9 cellular contexts compared by ENCODE assay signal in the genomic region with DNA sequence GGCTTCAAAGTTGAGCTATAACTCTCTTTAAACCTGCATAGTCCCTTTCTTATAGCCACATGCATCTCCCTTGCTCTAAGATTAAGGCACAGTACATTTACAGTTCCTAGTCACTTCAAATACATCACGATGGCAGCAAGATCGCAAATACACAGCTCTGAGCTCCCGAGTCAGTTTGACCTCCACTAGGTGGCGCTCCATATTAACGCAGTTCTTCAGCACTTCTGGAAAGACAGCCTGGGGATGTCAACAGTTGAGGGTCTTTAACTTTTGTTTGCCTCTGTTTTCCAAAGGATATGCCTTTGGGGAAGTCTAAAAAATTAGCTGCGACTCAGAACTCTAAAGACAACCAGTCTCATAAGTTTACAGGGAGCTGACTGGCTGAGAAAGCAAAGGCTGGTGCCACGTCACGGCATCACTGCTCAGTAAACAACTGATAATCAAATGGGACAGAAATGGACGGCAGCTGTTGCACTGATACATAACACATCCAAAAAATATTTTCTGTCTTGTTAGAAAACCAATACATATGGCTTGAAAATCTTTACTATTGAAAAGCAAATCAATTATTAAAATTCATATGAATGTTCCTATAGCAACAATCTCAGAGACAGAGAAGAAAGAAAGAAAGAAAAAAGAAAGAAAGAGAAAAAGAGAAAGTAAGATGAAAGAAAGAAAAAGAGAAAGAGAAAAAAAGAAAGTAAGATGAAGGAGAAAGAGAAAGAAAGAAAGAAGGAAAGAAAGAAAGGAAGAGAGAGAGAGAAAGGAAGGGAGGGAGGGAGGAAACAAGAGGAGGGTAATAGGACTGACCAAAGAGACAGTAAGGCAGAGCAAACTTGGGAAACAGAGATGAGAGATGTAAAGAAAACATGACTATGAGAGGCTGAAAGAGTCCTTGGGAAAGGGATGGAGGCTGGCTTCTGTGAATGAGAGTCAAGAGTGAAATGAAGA.
A peak's percentile ranks its signal among the peaks of the same experiment; 100 is the strongest.
DNase-seq lines count a peak whose midpoint lies in the region; ATAC-seq, FAIRE-seq and TF ChIP-seq lines count a peak whose summit lies in the region.
"Had no signal": no experiment of that assay in that cellular context is flagged by ENCODE, and none has a peak within 500 bp of the region (broad histone marks: within the 10 kb centered on the region; RNA-seq: fewer than 3 reads in every experiment).

No MANE protein-coding gene starts in this region.

- H3K27me3 ChIP-seq in H1 (replicated peaks in 1 of 4; ENCODE audit: control insufficient read depth in 3 of 4, extremely low read depth in 1 of 4, insufficient read depth in 3 of 4, low read length in 3 of 4) = no peaks in the 10 kb centered on the region
- H3K27me3 ChIP-seq in upper lobe of right lung = no peaks in the 10 kb centered on the region

- no peak overlapping the region for H2BK20ac ChIP-seq in H1 (ENCODE audit: low read length)

- no peak overlapping the region for H3K23ac ChIP-seq in H1 (ENCODE audit: insufficient read length)

- CTCF ChIA-PET in H1 (lab: Charles Lee; ENCODE audit: partially characterized antibody) = interaction anchor here (0.6 to 5.5 kb wide), 56 partner anchors 10 to 1495 kb away, joined by 3 to 29 read pairs (median 4); no protein-coding TSS in a partner anchor

- no peak overlapping the region for H2AK5ac ChIP-seq in H1 (ENCODE audit: low read depth, low read length)

- TF ChIP-seq EP300 in H1 (IDR thresholded peaks at IDR 0.05; ENCODE audit: borderline replicate concordance in 1 of 2, low read depth in 2 of 2, low read length in 2 of 2) = no peak

- no peaks in the 10 kb centered on the region for H3K36me3 ChIP-seq in H1 (ENCODE audit: control insufficient read depth in 2 of 4, insufficient read depth in 4 of 4, low read length in 3 of 4)
- H3K36me3 ChIP-seq in upper lobe of right lung = no peaks in the 10 kb centered on the region

- no peak overlapping the region for H3K14ac ChIP-seq in H1 (ENCODE audit: insufficient read length)

- H3K4me3 ChIP-seq in H1 (ENCODE audit: extremely low read depth in 1 of 4, insufficient read depth in 2 of 4, low read depth in 3 of 4, low read length in 4 of 4) (no peak overlapping the region), upper lobe of right lung (no peak overlapping the region)

- FAIRE-seq in H1 (lab: Jason Lieb, UNC) = peak; percentile 98

- TF ChIP-seq CTCF in H1 (IDR thresholded peaks at IDR 0.05; ENCODE audit: control extremely low read depth in 1 of 3, insufficient read depth in 1 of 3, low read depth in 1 of 3, low read length in 3 of 3) = peak; percentile 70 to 92 (median 82)
- peak; percentile 74 for TF ChIP-seq CTCF in upper lobe of right lung (IDR thresholded peaks at IDR 0.05)

- POLR2A ChIA-PET in H1 (lab: Charles Lee; ENCODE audit: partially characterized antibody) = interaction anchor here (0.6 kb wide), 1 partner anchor 873 kb away, joined by 3 read pairs; no protein-coding TSS in a partner anchor

- no peak overlapping the region for H3K4ac ChIP-seq in H1 (replicated peaks; ENCODE audit: insufficient read length, low read depth, low read length)

- DNase-seq in NCI-H2081 (lab: John Stamatoyannopoulos, UW) (peak; percentile 3 to 13), NCI-H2081 treated with DMSO at 0.1 percent for 48 hours (lab: John Stamatoyannopoulos, UW) (no peak), HK-2 (ENCODE audit: unreplicated experiment) (peak; percentile 56), RPMI7951 (ENCODE audit: low read depth) (peak; percentile 17), H1 (ENCODE audit: low read depth in 1 of 2, low spot score in 2 of 2) (peak; percentile 36 to 80), medulla oblongata (ENCODE audit: extremely low spot score) (peak; percentile 89), upper lobe of right lung (no peak)

- H2BK15ac ChIP-seq in H1 (ENCODE audit: low read length) = no peak overlapping the region

- H3K4me1 ChIP-seq in H1 (replicated peaks in 1 of 4; ENCODE audit: control insufficient read depth in 3 of 4, insufficient read depth in 4 of 4, low read length in 3 of 4) (peaks cover 8 to 10% (median 9%) of the 10 kb centered on the region in 4 experiments), upper lobe of right lung (no peaks in the 10 kb centered on the region)

- no peaks in the 10 kb centered on the region for H3K79me1 ChIP-seq in H1 (ENCODE audit: low read depth, low read length)

- intact Hi-C loops in upper lobe of right lung (cut with DNase I) = no loop called here

- H4K20me1 ChIP-seq in H1 (replicated peaks in 1 of 2; ENCODE audit: control insufficient read depth in 1 of 2, insufficient read depth in 2 of 2, low read length in 2 of 2) = no peaks in the 10 kb centered on the region

- H3K9ac ChIP-seq in H1 (replicated peaks in 1 of 4; ENCODE audit: extremely low read depth in 1 of 4, low read depth in 3 of 4, low read length in 3 of 4) = no peak overlapping the region

- H2AFZ ChIP-seq in H1 (ENCODE audit: low read length) = no peak overlapping the region

- no peak overlapping the region for H4K5ac ChIP-seq in H1 (ENCODE audit: insufficient read length, low read depth, low read length)

- no peak overlapping the region for H2BK5ac ChIP-seq in H1 (ENCODE audit: low read depth, low read length)

- no peak overlapping the region for H4K8ac ChIP-seq in H1 (ENCODE audit: extremely low read depth, insufficient read depth, low read length)

- no peaks in the 10 kb centered on the region; the same call in 1 of the 2 replicates for H3K23me2 ChIP-seq in H1 (ENCODE audit: low read depth, low read length)

- H3K79me2 ChIP-seq in H1 (ENCODE audit: control insufficient read depth in 1 of 2, insufficient read depth in 2 of 2, low read length in 2 of 2) = no peaks in the 10 kb centered on the region

- ATAC-seq in GM19467 (IDR thresholded peaks at IDR 0.05; ENCODE audit: unreplicated experiment) (peak; percentile 83), upper lobe of right lung (peak; percentile 74)
- ATAC-seq: CD8-positive, alpha-beta T cell had no signal

- no peak overlapping the region for H4K91ac ChIP-seq in H1 (replicated peaks; ENCODE audit: insufficient read length, low read length)

- peak; percentile 92 to 93 for TF ChIP-seq RAD21 in H1 (IDR thresholded peaks at IDR 0.05 in 1 of 2, conservative IDR thresholded peaks at IDR 0.05 in 1 of 2; ENCODE audit: low read depth in 2 of 2, low read length in 2 of 2)

- H3K9me3 ChIP-seq in H1 (ENCODE audit: insufficient read depth in 2 of 2, low read depth in 1 of 2, low read length in 1 of 2) (no peaks in the 10 kb centered on the region), upper lobe of right lung (no peaks in the 10 kb centered on the region)

- no peak overlapping the region for H3K27ac ChIP-seq in H1 (ENCODE audit: low read depth, low read length)
- no peak overlapping the region for H3K27ac ChIP-seq in upper lobe of right lung

- no peak overlapping the region for H3K18ac ChIP-seq in H1 (ENCODE audit: extremely low read depth, low read length)

- 0 out of 2 replicates have a peak overlapping the region, but pooled peaks have one; percentile 18 for H2BK12ac ChIP-seq in H1 (ENCODE audit: low read depth, low read length)

- no peak for TF ChIP-seq POLR2A in H1 (IDR thresholded peaks at IDR 0.05; ENCODE audit: control extremely low read depth in 1 of 2, low read depth in 2 of 2, low read length in 2 of 2)

- 43% methylated on average over 9 of the region's 9 CpGs; no CpG with 5 or more reads in 1 of the 2 experiments for WGBS in H1 (ENCODE audit: extremely low coverage in 1 of 2, insufficient coverage in 1 of 2, insufficient read length in 1 of 2, insufficient replicate concordance in 2 of 2, low coverage in 1 of 2, low lambda C conversion rate in 2 of 2, missing lambda C conversion rate in 1 of 2), 2 experiments

- H3K4me2 ChIP-seq in H1 (ENCODE audit: insufficient read depth in 1 of 2, low read depth in 2 of 2, low read length in 2 of 2) = no peak overlapping the region

- H2BK120ac ChIP-seq in H1 (replicated peaks; ENCODE audit: low read depth, low read length) = no peak overlapping the region

- H3K56ac ChIP-seq in H1 (replicated peaks; ENCODE audit: insufficient read length, low read depth, low read length) = no peak overlapping the region

TF ChIP-seq in H1, 55 proteins besides CTCF, POLR2A, EP300 and RAD21:
- TF ChIP-seq JUN (IDR thresholded peaks at IDR 0.05; ENCODE audit: low read depth, low read length) = no peak
- no peak for TF ChIP-seq SAP30 (IDR thresholded peaks at IDR 0.05; ENCODE audit: insufficient read depth, insufficient replicate concordance, low read length)
- TF ChIP-seq JUND (IDR thresholded peaks at IDR 0.05; ENCODE audit: low read length) = 0 out of 2 replicates have a peak, but pooled peaks have one; percentile 25

Comparison
In these comparisons a context has a peak if more than half of its experiments do, and no peak if none do; other contexts are left out.
1. DNase-seq: peak in NCI-H2081 (2 of 2), HK-2 (single experiment), RPMI7951 (single experiment), H1 (2 of 2) and medulla oblongata (single experiment); none in NCI-H2081 treated with DMSO at 0.1 percent for 48 hours (single experiment) and upper lobe of right lung (single experiment).